ENCODE assay signal across 14 cellular contexts in genomic region chr12:75900781-75901254, GRCh38.
"Had no signal": no experiment of that assay in that cellular context is flagged by ENCODE, and none has a peak within 500 bp of the region (broad histone marks: within the 10 kb centered on the region; RNA-seq: fewer than 3 reads in every experiment).

No MANE protein-coding gene starts in this region.

- DNase-seq: activated CD4-positive, alpha-beta T cell treated with anti-CD3 and anti-CD28 coated beads, Interleukin-2, amount 50 U/mL, for 4 hours; activated naive CD4-positive, alpha-beta T cell treated with anti-CD3 and anti-CD28 coated beads, Interleukin-2, amount 50 U/mL, for 16 hours; activated T-cell treated with anti-CD3 and anti-CD28 coated beads, Interleukin-2, amount 50 U/mL, for 1 hour; adrenal gland; left colon; mammary epithelial cell; mucosa of descending colon; naive thymus-derived CD8-positive, alpha-beta T cell; stimulated activated CD4-positive, alpha-beta T cell treated with anti-CD3 and anti-CD28 coated beads, Interleukin-4, amount 100 ng/mL, for 4 hours; stimulated activated naive CD8-positive, alpha-beta T cell treated with anti-CD3 and anti-CD28 coated beads, Interleukin-15, amount 100 ng/mL, for 72 hours; T-helper 2 cell; testis; uterus had no signal

- H3K9me3 ChIP-seq: adrenal gland, mucosa of descending colon, testis, uterus had no signal

- H3K27ac ChIP-seq: adrenal gland, testis, uterus had no signal

- H3K27me3 ChIP-seq: adrenal gland, testis, uterus had no signal

- H3K4me1 ChIP-seq: adrenal gland, testis, uterus had no signal

- H3K36me3 ChIP-seq: adrenal gland, uterus had no signal

- ATAC-seq: esophagus mucosa; left colon; mucosa of descending colon; naive thymus-derived CD8-positive, alpha-beta T cell; stimulated activated naive CD8-positive, alpha-beta T cell treated with anti-CD3 and anti-CD28 coated beads, Interleukin-15, amount 100 ng/mL, for 72 hours had no signal

- H3K4me3 ChIP-seq: adrenal gland, mucosa of descending colon, testis, uterus had no signal
